Comparison of ENCODE assay signal across 29 cellular contexts in genomic region chr6:138618168-138618567, GRCh38.
"Had no signal": no experiment of that assay in that cellular context is flagged by ENCODE, and none has a peak within 500 bp of the region (broad histone marks: within the 10 kb centered on the region; RNA-seq: fewer than 3 reads in every experiment).

No MANE protein-coding gene starts in this region.

- H3K9me3 ChIP-seq: MG63, Peyer's patch, SJSA1, SK-N-SH had no signal

- DNase-seq: activated B cell treated with CpG ODN at 0.5 μM for 24 hours; activated CD4-positive, alpha-beta memory T cell treated with anti-CD3 and anti-CD28 coated beads, Interleukin-2, amount 10 ng/mL, durations not matched to agents 7 days and 5 days; activated CD4-positive, alpha-beta T cell treated with anti-CD3 and anti-CD28 coated beads for 4 hours; activated CD4-positive, CD25-positive, alpha-beta regulatory T cell treated with anti-CD3 and anti-CD28 coated beads, Interleukin-2, amount 50 U/mL, for 72 hours; activated CD8-positive, alpha-beta memory T cell treated with anti-CD3 and anti-CD28 coated beads for 24 hours; activated CD8-positive, alpha-beta memory T cell treated with anti-CD3 and anti-CD28 coated beads, Interleukin-2, amount 10 ng/mL, durations not matched to agents 7 days and 5 days; activated CD8-positive, alpha-beta memory T cell treated with anti-CD3 and anti-CD28 coated beads, Interleukin-2, amount 50 U/mL, for 48 hours; activated effector memory CD4-positive, alpha-beta T cell treated with Interleukin-2 at 50 U/mL for 16 hours; activated naive CD4-positive, alpha-beta T cell treated with anti-CD3 and anti-CD28 coated beads, Interleukin-2, amount 10 ng/mL, durations not matched to agents 7 days and 5 days; activated naive CD8-positive, alpha-beta T cell treated with anti-CD3 and anti-CD28 coated beads, Interleukin-2, amount 50 U/mL, for 24 hours; activated T-cell treated with anti-CD3 and anti-CD28 coated beads, Interleukin-2, amount 50 U/mL, for 48 hours; anterior cingulate cortex; brain microvascular endothelial cell; central memory CD4-positive, alpha-beta T cell; MG63; NCI-H1048; NCI-H1105 treated with DMSO at 0.1 percent for 48 hours; NCI-H1436; NCI-H1694; NCI-H1930; NCI-H345; NCI-H524 treated with DMSO at 0.1 percent for 48 hours; PC-3; Peyer's patch; RPMI8226; SHP77 treated with DMSO at 0.1 percent for 48 hours; SK-N-SH had no signal

- H3K9ac ChIP-seq: SK-N-SH had no signal

- H3K4me2 ChIP-seq: SK-N-SH had no signal

- H3K4me1 ChIP-seq: Peyer's patch, SJSA1 had no signal

- ATAC-seq: activated CD8-positive, alpha-beta memory T cell treated with anti-CD3 and anti-CD28 coated beads, Interleukin-2, amount 10 ng/mL, durations not matched to agents 7 days and 5 days; activated naive CD8-positive, alpha-beta T cell treated with anti-CD3 and anti-CD28 coated beads, Interleukin-2, amount 50 U/mL, for 24 hours; PC-3 had no signal

- H3K36me3 ChIP-seq: brain microvascular endothelial cell, MG63, Peyer's patch, SJSA1 had no signal

- H3K27me3 ChIP-seq: brain microvascular endothelial cell, MG63, Peyer's patch, SJSA1 had no signal

- H3K4me3 ChIP-seq: MG63, Peyer's patch, SJSA1 had no signal

- H3K27ac ChIP-seq: brain microvascular endothelial cell, Peyer's patch, SJSA1, VCaP had no signal
